Comparison of ENCODE assay signal across 25 cellular contexts in the genomic region with DNA sequence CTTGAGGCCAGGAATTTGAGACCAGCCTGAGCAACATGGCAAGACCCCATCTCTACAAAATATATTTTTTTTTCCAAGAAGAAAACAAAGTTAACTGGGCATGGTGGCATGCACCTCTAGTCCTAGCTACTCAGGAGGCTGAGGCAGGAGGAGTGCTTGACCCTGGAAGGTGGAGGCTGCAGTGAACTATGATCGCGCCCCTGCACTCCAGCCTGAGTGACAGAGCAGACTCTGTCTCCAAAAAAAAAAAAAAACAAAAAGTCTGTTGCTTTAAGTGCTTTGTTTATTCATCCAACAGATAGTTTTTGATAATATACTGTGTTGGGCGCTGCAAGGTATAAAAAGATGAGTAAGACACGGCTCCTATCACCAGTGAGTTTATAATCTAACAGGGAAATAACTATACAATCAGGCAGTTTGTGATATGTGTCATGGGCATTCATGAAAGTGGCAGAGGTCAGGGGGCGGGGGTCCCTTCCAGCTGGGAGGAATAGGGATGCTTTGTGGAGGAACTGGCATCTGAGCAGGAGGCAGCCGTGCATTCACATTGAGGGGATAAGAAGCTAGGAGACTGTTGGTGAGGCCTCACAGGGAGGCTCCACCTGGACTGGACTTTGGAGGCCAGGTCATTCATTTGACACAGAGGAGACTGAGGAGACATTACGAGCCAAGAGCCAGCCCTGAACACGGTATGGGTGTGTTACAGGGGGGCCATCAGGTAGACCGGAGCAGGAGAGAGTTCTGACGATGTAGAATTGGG.
DNase-seq lines count a peak whose midpoint lies in the region; ATAC-seq and TF ChIP-seq lines count a peak whose summit lies in the region.
"Had no signal": no experiment of that assay in that cellular context is flagged by ENCODE, and none has a peak within 500 bp of the region (broad histone marks: within the 10 kb centered on the region; RNA-seq: fewer than 3 reads in every experiment).

No MANE protein-coding gene starts in this region.

- H3K9me3 ChIP-seq in mesenchymal stem cell (ENCODE audit: control insufficient read depth, low read length) (no peaks in the 10 kb centered on the region), smooth muscle cell (replicated peaks; ENCODE audit: low read depth) (no peaks in the 10 kb centered on the region)
- H3K9me3 ChIP-seq: BLaER1 treated with 17β-estradiol and CSF1 and Interleukin-3, amounts not matched to agents 10 nM and 100 nM; neutrophil; thyroid gland had no signal

- TF ChIP-seq CTCF in HFFc6 (IDR thresholded peaks at IDR 0.05) (no peak), smooth muscle cell (IDR thresholded peaks at IDR 0.05; ENCODE audit: borderline replicate concordance, insufficient read depth, poor library complexity, severe bottlenecking) (no peak)

- H3K27me3 ChIP-seq in mesenchymal stem cell (ENCODE audit: control insufficient read depth in 1 of 2, insufficient read depth in 1 of 2, low read length in 2 of 2) (no peaks in the 10 kb centered on the region), smooth muscle cell (ENCODE audit: low read depth) (no peaks in the 10 kb centered on the region)
- H3K27me3 ChIP-seq: BLaER1 treated with 17β-estradiol and CSF1 and Interleukin-3, amounts not matched to agents 10 nM and 100 nM; brain microvascular endothelial cell; thyroid gland had no signal

- H3F3A ChIP-seq in smooth muscle cell (ENCODE audit: low read depth) = peaks cover 66% of the 10 kb centered on the region

- H4K8ac ChIP-seq in mesenchymal stem cell (ENCODE audit: low read length) = peak overlapping the region; percentile 58

- peaks cover 3% of the 10 kb centered on the region; the same call in 1 of the 2 replicates for H3K9me3 Mint-ChIP-seq in HFFc6
- no peaks in the 10 kb centered on the region for H3K9me3 Mint-ChIP-seq in central memory CD8-positive, alpha-beta T cell
- H3K9me3 Mint-ChIP-seq: IgD-negative memory B cell had no signal

- H3K79me2 ChIP-seq in smooth muscle cell (ENCODE audit: low read depth) = no peaks in the 10 kb centered on the region

- no peak overlapping the region for H3K23ac ChIP-seq in mesenchymal stem cell (ENCODE audit: low read length in 2 of 2)

- H3K14ac ChIP-seq in mesenchymal stem cell (ENCODE audit: low read length in 2 of 2) = peak overlapping the region in 1 of 2 experiments; percentile 61

- H2AFZ ChIP-seq in mesenchymal stem cell (ENCODE audit: low read depth, low read length) = no peak overlapping the region
- H2AFZ ChIP-seq in smooth muscle cell (ENCODE audit: low read depth) = no peak overlapping the region
- H2AFZ ChIP-seq: PC-9 had no signal

- H3K9ac ChIP-seq in mesenchymal stem cell (ENCODE audit: low read length) (no peak overlapping the region), smooth muscle cell (ENCODE audit: low read depth) (no peak overlapping the region)
- H3K9ac ChIP-seq: BLaER1 treated with 17β-estradiol and CSF1 and Interleukin-3, amounts not matched to agents 10 nM and 100 nM had no signal

- peaks cover 3% of the 10 kb centered on the region; the same call in 1 of the 2 replicates for H3K27me3 Mint-ChIP-seq in HFFc6 (ENCODE audit: insufficient read depth)
- peaks cover 37% of the 10 kb centered on the region for H3K27me3 Mint-ChIP-seq in central memory CD8-positive, alpha-beta T cell

- H3K4me3 ChIP-seq in mesenchymal stem cell (ENCODE audit: insufficient read depth in 1 of 2, low read depth in 1 of 2, low read length in 2 of 2) = no peak overlapping the region
- no peak overlapping the region for H3K4me3 ChIP-seq in smooth muscle cell
- H3K4me3 ChIP-seq: BLaER1 treated with 17β-estradiol and CSF1 and Interleukin-3, amounts not matched to agents 10 nM and 100 nM; PC-9; skin epidermis; thyroid gland had no signal

- H2AK5ac ChIP-seq in mesenchymal stem cell (ENCODE audit: low read length, severe bottlenecking) = peak overlapping the region; percentile 49

- H3K79me1 ChIP-seq in mesenchymal stem cell (replicated peaks; ENCODE audit: low read length, poor library complexity, severe bottlenecking) = peaks cover 3% of the 10 kb centered on the region

- ATAC-seq in central memory CD8-positive, alpha-beta T cell (replicated peaks; ENCODE audit: extremely low read depth, poor library complexity, severe bottlenecking) = no peak
- ATAC-seq in HG03342 (IDR thresholded peaks at IDR 0.05; ENCODE audit: unreplicated experiment) = no peak
- ATAC-seq: activated naive CD4-positive, alpha-beta T cell treated with anti-CD3 and anti-CD28 coated beads, Interleukin-2, amount 50 U/mL, for 72 hours had no signal

- peaks cover 94% of the 10 kb centered on the region for H3K4me1 Mint-ChIP-seq in HFFc6 (ENCODE audit: low read depth)
- peaks cover 10% of the 10 kb centered on the region for H3K4me1 Mint-ChIP-seq in central memory CD8-positive, alpha-beta T cell

- H2BK15ac ChIP-seq in mesenchymal stem cell (ENCODE audit: low read depth, poor library complexity, severe bottlenecking) = peak overlapping the region; percentile 60

- peak overlapping the region; percentile 0; the same call in 1 of the 2 replicates for H3K27ac Mint-ChIP-seq in HFFc6
- peak overlapping the region; percentile 14 for H3K27ac Mint-ChIP-seq in central memory CD8-positive, alpha-beta T cell (ENCODE audit: low read depth)
- H3K27ac Mint-ChIP-seq: activated naive CD4-positive, alpha-beta T cell treated with anti-CD3 and anti-CD28 coated beads, Interleukin-2, amount 50 U/mL, for 72 hours; IgD-negative memory B cell had no signal

- peak overlapping the region; percentile 89 to 92 for H3K18ac ChIP-seq in mesenchymal stem cell (ENCODE audit: low read depth in 1 of 2, low read length in 2 of 2)

- peaks cover 9% of the 10 kb centered on the region for H3K36me3 Mint-ChIP-seq in HFFc6 (ENCODE audit: low read depth)
- H3K36me3 Mint-ChIP-seq in central memory CD8-positive, alpha-beta T cell (ENCODE audit: insufficient read depth) = no peaks in the 10 kb centered on the region

- peak overlapping the region; percentile 90 for H2BK120ac ChIP-seq in mesenchymal stem cell (ENCODE audit: low read depth, low read length)

- H3K36me3 ChIP-seq in mesenchymal stem cell (ENCODE audit: control insufficient read depth in 1 of 2, insufficient read depth in 2 of 2, low read depth in 1 of 2, low read length in 2 of 2) = no peaks in the 10 kb centered on the region
- no peaks in the 10 kb centered on the region for H3K36me3 ChIP-seq in smooth muscle cell (ENCODE audit: low read depth)
- H3K36me3 ChIP-seq: BLaER1 treated with 17β-estradiol and CSF1 and Interleukin-3, amounts not matched to agents 10 nM and 100 nM; brain microvascular endothelial cell; neutrophil; thyroid gland had no signal

- H3K4me2 ChIP-seq in mesenchymal stem cell (ENCODE audit: low read length, poor library complexity, severe bottlenecking) = no peak overlapping the region
- H3K4me2 ChIP-seq in smooth muscle cell = peak overlapping the region; percentile 77
- H3K4me2 ChIP-seq: PC-9 had no signal

- H3K4me3 Mint-ChIP-seq in HFFc6 = no peak overlapping the region
- H3K4me3 Mint-ChIP-seq in central memory CD8-positive, alpha-beta T cell = no peak overlapping the region
- H3K4me3 Mint-ChIP-seq: IgD-negative memory B cell had no signal

- H3K27ac ChIP-seq in mesenchymal stem cell (ENCODE audit: low read length, poor library complexity, severe bottlenecking) (no peak overlapping the region), smooth muscle cell (ENCODE audit: low read depth) (peak overlapping the region; percentile 100)
- H3K27ac ChIP-seq: BLaER1 treated with 17β-estradiol and CSF1 and Interleukin-3, amounts not matched to agents 10 nM and 100 nM; neutrophil; VCaP had no signal

- H4K20me1 ChIP-seq in smooth muscle cell (ENCODE audit: low read depth) = no peaks in the 10 kb centered on the region
- H4K20me1 ChIP-seq: BLaER1 treated with 17β-estradiol and CSF1 and Interleukin-3, amounts not matched to agents 10 nM and 100 nM had no signal

- H2BK5ac ChIP-seq in mesenchymal stem cell (ENCODE audit: low read depth, low read length, poor library complexity, severe bottlenecking) = no peak overlapping the region

- H3K4me1 ChIP-seq in mesenchymal stem cell (ENCODE audit: control insufficient read depth, insufficient read depth, low read depth, low read length) (peaks cover 17% of the 10 kb centered on the region), smooth muscle cell (ENCODE audit: low read depth) (peaks cover 40% of the 10 kb centered on the region)

- DNase-seq in HFFc6 (no peak), mesenchymal stem cell (no peak), smooth muscle cell (lab: John Stamatoyannopoulos, UW; ENCODE audit: unreplicated experiment) (no peak)
- no peak for DNase-seq in central memory CD8-positive, alpha-beta T cell (ENCODE audit: low spot score in 2 of 2)
- DNase-seq in stimulated activated CD4-positive, alpha-beta T cell treated with anti-CD3 and anti-CD28 coated beads, Interleukin-1b, Interleukin-23, amount 100 ng/mL, for 48 hours = no peak
- DNase-seq in stimulated activated CD4-positive, alpha-beta T cell treated with anti-CD3 and anti-CD28 coated beads, Interleukin-2, amount 100 ng/mL, for 24 hours = no peak
- DNase-seq: activated CD4-positive, alpha-beta T cell treated with anti-CD3 and anti-CD28 coated beads for 48 hours; activated effector memory CD4-positive, alpha-beta T cell treated with Interleukin-2 at 50 U/mL for 16 hours; amygdala; brain microvascular endothelial cell; effector CD4-positive, alpha-beta T cell; NCI-H226; NCI-H526 treated with DMSO at 0.1 percent for 48 hours; NK-92 treated with Interleukin-12 subunit alpha and Interleukin-12 subunit beta, amount 100 ng/mL, for 24 hours; PC-9; stimulated activated CD8-positive, alpha-beta memory T cell treated with anti-CD3 and anti-CD28 coated beads, Interleukin-4, amount 100 ng/mL, for 48 hours; SW 1271; thyroid gland had no signal

- peak overlapping the region; percentile 16 to 97 for H3K4ac ChIP-seq in mesenchymal stem cell (ENCODE audit: low read depth in 1 of 2, low read length in 2 of 2)

- peak overlapping the region; percentile 94 for H4K91ac ChIP-seq in mesenchymal stem cell (ENCODE audit: low read length)

- peak overlapping the region; percentile 99 to 100 for H2BK12ac ChIP-seq in mesenchymal stem cell (ENCODE audit: low read length in 2 of 2)

- 82% methylated on average over 8 of the region's 10 CpGs for WGBS in mesenchymal stem cell
- 93% methylated on average over 10 of the region's 10 CpGs for WGBS in smooth muscle cell (ENCODE audit: low lambda C conversion rate)
